ENCODE assay signal across 9 cellular contexts in genomic region chr19:53870485-53870844, GRCh38. TPM values are rescaled to one million over a fixed set of nuclear protein-coding genes. Genes with fewer than 3 reads are reported as not detected.
DNase-seq lines count a peak whose midpoint lies in the region; ATAC-seq and TF ChIP-seq lines count a peak whose summit lies in the region.
"Had no signal": no experiment of that assay in that cellular context is flagged by ENCODE, and none has a peak within 500 bp of the region (broad histone marks: within the 10 kb centered on the region; RNA-seq: fewer than 3 reads in every experiment).

No MANE protein-coding gene starts in this region.

- peak overlapping the region in 8 of 9 donors; percentile 63 to 95 (median 91) for H3K27ac Mint-ChIP-seq in naive thymus-derived CD4-positive, alpha-beta T cell

- DNase-seq in AML-193 (lab: John Stamatoyannopoulos, UW) (peak; percentile 88 to 90), M059J (ENCODE audit: low read depth) (peak; percentile 52), breast epithelium (ENCODE audit: low spot score in 2 of 2) (no peak), DMS153 treated with DMSO at 0.1 percent for 48 hours (lab: John Stamatoyannopoulos, UW; ENCODE audit: unreplicated experiment) (no peak), iPS-NIHi11 (ENCODE audit: low spot score) (no peak), NCI-H446 (lab: John Stamatoyannopoulos, UW) (no peak)
- peak in 1 of 9 donors; percentile 27 for DNase-seq in naive thymus-derived CD4-positive, alpha-beta T cell

- peaks cover 36 to 69% (median 64%) of the 10 kb centered on the region in 7 donors for H3K4me1 Mint-ChIP-seq in naive thymus-derived CD4-positive, alpha-beta T cell

- TF ChIP-seq CTCF in breast epithelium (IDR thresholded peaks at IDR 0.05): no peak

- peak overlapping the region; percentile 67 to 92 (median 82) for H3K4me3 Mint-ChIP-seq in naive thymus-derived CD4-positive, alpha-beta T cell

- H3K36me3 ChIP-seq in breast epithelium: peaks cover 11% of the 10 kb centered on the region
- peaks cover 0 to 22% (median 6%) of the 10 kb centered on the region in 3 experiments for H3K36me3 ChIP-seq in naive thymus-derived CD4-positive, alpha-beta T cell (ENCODE audit: control insufficient read depth in 2 of 3, insufficient read depth in 3 of 3, low read length in 3 of 3)

- POLR2A ChIA-PET in naive thymus-derived CD4-positive, alpha-beta T cell (lab: Charles Lee): interaction anchor here (1.5 kb wide), 1 partner anchor 12 kb away, joined by 3 read pairs; the partner anchor contains the start of gene PRKCG

- intact Hi-C loops in breast epithelium (cut with DNase I; ENCODE audit: low total_unique reads): loop anchor here (10.0 kb wide), 1 partner anchor 244 kb away; the partner anchor contains the start of genes PRPF31 and TFPT
- intact Hi-C loops in naive thymus-derived CD4-positive, alpha-beta T cell (cut with micrococcal nuclease): no loop called here

- H3K27me3 Mint-ChIP-seq in naive thymus-derived CD4-positive, alpha-beta T cell: no peaks in the 10 kb centered on the region

- H3K27ac ChIP-seq in breast epithelium: peak overlapping the region; percentile 95 to 100
- H3K27ac ChIP-seq in naive thymus-derived CD4-positive, alpha-beta T cell (ENCODE audit: low read depth, low read length): peak overlapping the region; percentile 99

- CTCF ChIA-PET in naive thymus-derived CD4-positive, alpha-beta T cell (lab: Charles Lee): interaction anchor here (1.1 to 1.3 kb wide), 2 partner anchors 11 to 13 kb away, joined by 3 read pairs; partner anchors contain the start of gene PRKCG

- H3K27me3 ChIP-seq in breast epithelium: no peaks in the 10 kb centered on the region
- no peaks in the 10 kb centered on the region for H3K27me3 ChIP-seq in naive thymus-derived CD4-positive, alpha-beta T cell (ENCODE audit: control insufficient read depth in 2 of 2, insufficient read depth in 2 of 2, low read length in 2 of 2)

- H3K9me3 Mint-ChIP-seq in naive thymus-derived CD4-positive, alpha-beta T cell: peaks cover 0 to 11% (median 3%) of the 10 kb centered on the region in 11 donors

- no peaks in the 10 kb centered on the region for H3K9me3 ChIP-seq in breast epithelium
- no peaks in the 10 kb centered on the region for H3K9me3 ChIP-seq in naive thymus-derived CD4-positive, alpha-beta T cell (ENCODE audit: control insufficient read depth in 2 of 3, low read length in 3 of 3)

- TF ChIP-seq POLR2A in breast epithelium (IDR thresholded peaks at IDR 0.05): no peak

- no peak for ATAC-seq in naive thymus-derived CD4-positive, alpha-beta T cell
- ATAC-seq in HG03039 (IDR thresholded peaks at IDR 0.05; ENCODE audit: unreplicated experiment): no peak

- peak overlapping the region; percentile 25 to 93 (median 93) for H3K4me3 ChIP-seq in breast epithelium
- H3K4me3 ChIP-seq in naive thymus-derived CD4-positive, alpha-beta T cell (ENCODE audit: low read length): peak overlapping the region; percentile 30

- peaks cover 0 to 9% of the 10 kb centered on the region in 2 donors for H3K4me1 ChIP-seq in breast epithelium
- peaks cover 28 to 51% of the 10 kb centered on the region in 2 donors for H3K4me1 ChIP-seq in naive thymus-derived CD4-positive, alpha-beta T cell (ENCODE audit: control insufficient read depth in 2 of 2, insufficient read depth in 2 of 2, low read length in 2 of 2)

- peaks cover 14 to 38% (median 24%) of the 10 kb centered on the region in 5 donors for H3K36me3 Mint-ChIP-seq in naive thymus-derived CD4-positive, alpha-beta T cell

RNA-seq across cellular contexts. Expression of gene MYADM, which starts 2.8 kb away (rescaled TPM):
- 26.6 and 41.1 TPM in 2 replicates for total RNA-seq in M059J (2014; rRNA removed; shearing (Covaris generic))
- total RNA-seq in breast epithelium: 10 to 100 TPM; 30.2 to 54.6 (median 41.9) TPM
- total RNA-seq in naive thymus-derived CD4-positive, alpha-beta T cell: 100 to 1,000 TPM in 3 of 5 experiments, 10 to 100 TPM in 2; 51.5 to 524 (median 116) TPM
- 10 to 100 TPM; 60.6 to 61.3 TPM for polyA plus RNA-seq in naive thymus-derived CD4-positive, alpha-beta T cell

RNA-seq across cellular contexts. Expression of gene PRKCG, which starts 11.5 kb away (rescaled TPM):
- total RNA-seq in M059J (2014; rRNA removed; shearing (Covaris generic)): not detected in 2 replicates
- total RNA-seq in breast epithelium: not detected
- 1 to 10 TPM in 2 of 5 experiments, not detected in 3; 1.6 to 2.4 TPM for total RNA-seq in naive thymus-derived CD4-positive, alpha-beta T cell
- under 1 TPM in 1 of 2 donors, not detected in 1; 0.05 TPM for polyA plus RNA-seq in naive thymus-derived CD4-positive, alpha-beta T cell

RNA-seq across cellular contexts. Expression of gene CACNG7, which starts 38.6 kb away (rescaled TPM):
- not detected in 2 replicates for total RNA-seq in M059J (2014; rRNA removed; shearing (Covaris generic))
- total RNA-seq in breast epithelium: not detected
- total RNA-seq in naive thymus-derived CD4-positive, alpha-beta T cell: not detected
- not detected for polyA plus RNA-seq in naive thymus-derived CD4-positive, alpha-beta T cell
- polyA plus RNA-seq: adipose tissue had no signal

RNA-seq across cellular contexts. Expression of gene NLRP12, which starts 46.4 kb away (rescaled TPM):
- not detected in 2 replicates for total RNA-seq in M059J (2014; rRNA removed; shearing (Covaris generic))
- 1 to 10 TPM in 1 of 3 donors, under 1 TPM in 2; 0.32 to 1.2 (median 0.66) TPM for total RNA-seq in breast epithelium
- total RNA-seq in naive thymus-derived CD4-positive, alpha-beta T cell: 10 to 100 TPM in 1 of 5 experiments, 1 to 10 TPM in 1, under 1 TPM in 1, not detected in 2; 0.14 to 16.1 (median 1.8) TPM
- not detected for polyA plus RNA-seq in naive thymus-derived CD4-positive, alpha-beta T cell

Comparison
In these comparisons a context has a peak if more than half of its experiments do, and no peak if none do; other contexts are left out.
1. DNase-seq: peak in AML-193 (2 of 2) and M059J (single experiment); none in breast epithelium (0 of 2), DMS153 treated with DMSO at 0.1 percent for 48 hours (single experiment), iPS-NIHi11 (single experiment) and NCI-H446 (0 of 2).